ENCODE assay signal across 17 cellular contexts in genomic region chr1:66490817-66491216, GRCh38. TPM values are rescaled to one million over a fixed set of nuclear protein-coding genes. Genes with fewer than 3 reads are reported as not detected.
DNase-seq lines count a peak whose midpoint lies in the region; ATAC-seq and TF ChIP-seq lines count a peak whose summit lies in the region.
"Had no signal": no experiment of that assay in that cellular context is flagged by ENCODE, and none has a peak within 500 bp of the region (broad histone marks: within the 10 kb centered on the region; RNA-seq: fewer than 3 reads in every experiment).

No MANE protein-coding gene starts in this region.

- no peak overlapping the region for H3K27ac ChIP-seq in right atrium auricular region
- H3K27ac ChIP-seq: spleen had no signal

- no peak for DNase-seq in Right ventricle myocardium inferior (ENCODE audit: missing footprints)
- no peak for DNase-seq in right atrium auricular region (ENCODE audit: low spot score)
- peak; percentile 64 for DNase-seq in amniotic epithelial cell (ENCODE audit: low read depth)
- no peak for DNase-seq in activated T-cell treated with anti-CD3 and anti-CD28 coated beads, Interleukin-2, amount 50 U/mL, for 1 hour
- no peak for DNase-seq in HPDE6-E6E7 (ENCODE audit: extremely low spot score)
- no peak for DNase-seq in WTC11 (ENCODE audit: low spot score)
- DNase-seq in T-helper 9 cell: no peak
- DNase-seq: 8988T; activated CD4-positive, alpha-beta T cell treated with anti-CD3 and anti-CD28 coated beads for 4 hours; activated T-cell treated with anti-CD3 and anti-CD28 coated beads, Interleukin-2, amount 50 U/mL, for 4 hours; CD8-positive, alpha-beta T cell; NCI-H446 treated with DMSO at 0.1 percent for 48 hours; spleen; substantia nigra had no signal

- no peak overlapping the region for H3K27ac Mint-ChIP-seq in WTC11
- H3K27ac Mint-ChIP-seq: CD8-positive, alpha-beta T cell had no signal

- no peaks in the 10 kb centered on the region for H3K36me3 Mint-ChIP-seq in WTC11
- H3K36me3 Mint-ChIP-seq: CD8-positive, alpha-beta T cell had no signal

- ATAC-seq in Right ventricle myocardium inferior (peak; percentile 65), HG03196 (IDR thresholded peaks at IDR 0.05; ENCODE audit: unreplicated experiment) (peak; percentile 79), WTC11 (no peak)
- ATAC-seq: activated T-cell treated with anti-CD3 and anti-CD28 coated beads, Interleukin-2, amount 50 U/mL, for 4 hours; CD8-positive, alpha-beta T cell had no signal

- H3K4me1 ChIP-seq in right atrium auricular region: peaks cover 0 to 10% of the 10 kb centered on the region in 2 donors
- H3K4me1 ChIP-seq: adrenal gland had no signal

- CTCF ChIA-PET in WTC11 (lab: Charles Lee): interaction anchor here (1.0 to 1.6 kb wide), 2 partner anchors 13 to 44 kb away, joined by 3 to 6 read pairs; no protein-coding TSS in a partner anchor

- TF ChIP-seq CTCF in right atrium auricular region (IDR thresholded peaks at IDR 0.05): no peak
- no peak for TF ChIP-seq CTCF in WTC11 (IDR thresholded peaks at IDR 0.05)

- H3K27me3 Mint-ChIP-seq in WTC11 (ENCODE audit: low read depth): no peaks in the 10 kb centered on the region

- H3K4me3 Mint-ChIP-seq in WTC11: no peak overlapping the region
- H3K4me3 Mint-ChIP-seq: activated T-cell treated with anti-CD3 and anti-CD28 coated beads, Interleukin-2, amount 50 U/mL, for 4 hours; CD8-positive, alpha-beta T cell had no signal

- H3K9me3 Mint-ChIP-seq in WTC11: no peaks in the 10 kb centered on the region
- H3K9me3 Mint-ChIP-seq: activated T-cell treated with anti-CD3 and anti-CD28 coated beads, Interleukin-2, amount 50 U/mL, for 4 hours; CD8-positive, alpha-beta T cell had no signal

- H3K36me3 ChIP-seq in right atrium auricular region: no peaks in the 10 kb centered on the region
- H3K36me3 ChIP-seq: adrenal gland, spleen had no signal

- POLR2A ChIA-PET in WTC11 (lab: Charles Lee): no interaction called here

- H3K4me3 ChIP-seq in right atrium auricular region: no peak overlapping the region
- H3K4me3 ChIP-seq: adrenal gland, spleen had no signal

- no peaks in the 10 kb centered on the region for H3K27me3 ChIP-seq in right atrium auricular region
- H3K27me3 ChIP-seq: adrenal gland, spleen had no signal

- no peaks in the 10 kb centered on the region for H3K9me3 ChIP-seq in right atrium auricular region
- H3K9me3 ChIP-seq: adrenal gland, spleen had no signal

- no peaks in the 10 kb centered on the region for H3K4me1 Mint-ChIP-seq in WTC11

- intact Hi-C loops in Right ventricle myocardium inferior (cut with DNase I): no loop called here

TF ChIP-seq in WTC11, 78 proteins besides CTCF, POLR2A, EP300 and RAD21 (continues in another document):
- TF ChIP-seq, protein P1, sequence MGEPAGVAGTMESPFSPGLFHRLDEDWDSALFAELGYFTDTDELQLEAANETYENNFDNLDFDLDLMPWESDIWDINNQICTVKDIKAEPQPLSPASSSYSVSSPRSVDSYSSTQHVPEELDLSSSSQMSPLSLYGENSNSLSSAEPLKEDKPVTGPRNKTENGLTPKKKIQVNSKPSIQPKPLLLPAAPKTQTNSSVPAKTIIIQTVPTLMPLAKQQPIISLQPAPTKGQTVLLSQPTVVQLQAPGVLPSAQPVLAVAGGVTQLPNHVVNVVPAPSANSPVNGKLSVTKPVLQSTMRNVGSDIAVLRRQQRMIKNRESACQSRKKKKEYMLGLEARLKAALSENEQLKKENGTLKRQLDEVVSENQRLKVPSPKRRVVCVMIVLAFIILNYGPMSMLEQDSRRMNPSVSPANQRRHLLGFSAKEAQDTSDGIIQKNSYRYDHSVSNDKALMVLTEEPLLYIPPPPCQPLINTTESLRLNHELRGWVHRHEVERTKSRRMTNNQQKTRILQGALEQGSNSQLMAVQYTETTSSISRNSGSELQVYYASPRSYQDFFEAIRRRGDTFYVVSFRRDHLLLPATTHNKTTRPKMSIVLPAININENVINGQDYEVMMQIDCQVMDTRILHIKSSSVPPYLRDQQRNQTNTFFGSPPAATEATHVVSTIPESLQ (CRISPR knock-in tag; IDR thresholded peaks at IDR 0.05): no peak
- TF ChIP-seq KAT7 (CRISPR knock-in tag; IDR thresholded peaks at IDR 0.05; ENCODE audit: borderline replicate concordance) (no peak), USF2 (CRISPR knock-in tag; IDR thresholded peaks at IDR 0.05) (no peak), AR (CRISPR knock-in tag; IDR thresholded peaks at IDR 0.05) (no peak), ESRRA (CRISPR knock-in tag; IDR thresholded peaks at IDR 0.05; ENCODE audit: borderline replicate concordance) (no peak)
- TF ChIP-seq, protein P2, sequence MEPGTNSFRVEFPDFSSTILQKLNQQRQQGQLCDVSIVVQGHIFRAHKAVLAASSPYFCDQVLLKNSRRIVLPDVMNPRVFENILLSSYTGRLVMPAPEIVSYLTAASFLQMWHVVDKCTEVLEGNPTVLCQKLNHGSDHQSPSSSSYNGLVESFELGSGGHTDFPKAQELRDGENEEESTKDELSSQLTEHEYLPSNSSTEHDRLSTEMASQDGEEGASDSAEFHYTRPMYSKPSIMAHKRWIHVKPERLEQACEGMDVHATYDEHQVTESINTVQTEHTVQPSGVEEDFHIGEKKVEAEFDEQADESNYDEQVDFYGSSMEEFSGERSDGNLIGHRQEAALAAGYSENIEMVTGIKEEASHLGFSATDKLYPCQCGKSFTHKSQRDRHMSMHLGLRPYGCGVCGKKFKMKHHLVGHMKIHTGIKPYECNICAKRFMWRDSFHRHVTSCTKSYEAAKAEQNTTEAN (CRISPR knock-in tag; IDR thresholded peaks at IDR 0.05): no peak
- TF ChIP-seq, protein P3, sequence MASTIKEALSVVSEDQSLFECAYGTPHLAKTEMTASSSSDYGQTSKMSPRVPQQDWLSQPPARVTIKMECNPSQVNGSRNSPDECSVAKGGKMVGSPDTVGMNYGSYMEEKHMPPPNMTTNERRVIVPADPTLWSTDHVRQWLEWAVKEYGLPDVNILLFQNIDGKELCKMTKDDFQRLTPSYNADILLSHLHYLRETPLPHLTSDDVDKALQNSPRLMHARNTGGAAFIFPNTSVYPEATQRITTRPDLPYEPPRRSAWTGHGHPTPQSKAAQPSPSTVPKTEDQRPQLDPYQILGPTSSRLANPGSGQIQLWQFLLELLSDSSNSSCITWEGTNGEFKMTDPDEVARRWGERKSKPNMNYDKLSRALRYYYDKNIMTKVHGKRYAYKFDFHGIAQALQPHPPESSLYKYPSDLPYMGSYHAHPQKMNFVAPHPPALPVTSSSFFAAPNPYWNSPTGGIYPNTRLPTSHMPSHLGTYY (CRISPR knock-in tag; IDR thresholded peaks at IDR 0.05): no peak
- TF ChIP-seq, protein P4, sequence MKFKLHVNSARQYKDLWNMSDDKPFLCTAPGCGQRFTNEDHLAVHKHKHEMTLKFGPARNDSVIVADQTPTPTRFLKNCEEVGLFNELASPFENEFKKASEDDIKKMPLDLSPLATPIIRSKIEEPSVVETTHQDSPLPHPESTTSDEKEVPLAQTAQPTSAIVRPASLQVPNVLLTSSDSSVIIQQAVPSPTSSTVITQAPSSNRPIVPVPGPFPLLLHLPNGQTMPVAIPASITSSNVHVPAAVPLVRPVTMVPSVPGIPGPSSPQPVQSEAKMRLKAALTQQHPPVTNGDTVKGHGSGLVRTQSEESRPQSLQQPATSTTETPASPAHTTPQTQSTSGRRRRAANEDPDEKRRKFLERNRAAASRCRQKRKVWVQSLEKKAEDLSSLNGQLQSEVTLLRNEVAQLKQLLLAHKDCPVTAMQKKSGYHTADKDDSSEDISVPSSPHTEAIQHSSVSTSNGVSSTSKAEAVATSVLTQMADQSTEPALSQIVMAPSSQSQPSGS (CRISPR knock-in tag; IDR thresholded peaks at IDR 0.05; ENCODE audit: borderline replicate concordance, low read depth): no peak

RNA-seq across cellular contexts. Expression of gene SGIP1, which starts 43.1 kb away (rescaled TPM):
- total RNA-seq in Right ventricle myocardium inferior (3.5 TPM), right atrium auricular region (1 to 10 TPM; 1.3 to 6.2 TPM), WTC11 (2021) (3.2 to 3.9 TPM (median 3.3 TPM) in 3 replicates)
- total RNA-seq: activated T-cell treated with anti-CD3 and anti-CD28 coated beads, Interleukin-2, amount 50 U/mL, for 4 hours; CD8-positive, alpha-beta T cell; T-helper 1 cell treated with Interleukin-12 subunit alpha and Interleukin-12 subunit beta and Interleukin-4 antibody, amounts not matched to agents 30 ng/mL and 1 ng/mL, for 36 hours had no signal
